Comparison of ENCODE assay signal across 1 cellular context in the genomic region with DNA sequence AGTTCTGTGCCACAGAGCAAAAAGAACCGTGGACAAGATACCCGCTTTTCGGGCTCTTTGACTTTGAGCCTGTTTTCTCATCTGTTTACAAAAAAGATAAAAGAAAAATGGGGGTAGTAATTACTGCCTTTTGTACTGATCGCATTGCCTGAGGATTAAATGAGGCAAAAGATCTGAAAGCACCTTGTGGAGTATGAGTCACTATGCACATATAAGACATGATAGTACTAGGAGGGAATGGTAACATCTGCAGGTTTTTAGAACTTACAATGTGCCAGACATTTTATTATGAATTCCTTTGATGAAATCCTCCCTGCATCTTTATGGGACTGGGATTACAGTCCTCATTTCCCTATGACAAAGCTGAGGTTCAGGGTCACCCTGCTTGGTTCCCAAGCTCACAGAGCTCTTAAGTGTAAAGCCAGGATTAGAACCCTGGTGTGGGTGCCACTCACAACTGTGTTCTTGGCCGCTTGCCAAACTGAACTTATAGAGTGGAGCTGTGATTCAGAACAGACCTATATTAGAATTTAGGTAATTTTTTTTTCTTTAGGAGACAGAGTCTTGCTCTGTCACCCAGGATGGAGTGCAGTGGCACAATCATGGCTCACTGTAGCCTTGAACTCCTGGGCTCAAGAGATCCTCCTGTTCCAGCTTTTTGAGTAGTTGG.
A peak's percentile ranks its signal among the peaks of the same experiment; 100 is the strongest.
TF ChIP-seq lines count a peak whose summit lies in the region.

No MANE protein-coding gene starts in this region.

TF ChIP-seq in HEK293, 187 proteins besides CTCF, POLR2A, EP300 and RAD21 (continued from another document and continues in another):
- TF ChIP-seq, protein P1, sequence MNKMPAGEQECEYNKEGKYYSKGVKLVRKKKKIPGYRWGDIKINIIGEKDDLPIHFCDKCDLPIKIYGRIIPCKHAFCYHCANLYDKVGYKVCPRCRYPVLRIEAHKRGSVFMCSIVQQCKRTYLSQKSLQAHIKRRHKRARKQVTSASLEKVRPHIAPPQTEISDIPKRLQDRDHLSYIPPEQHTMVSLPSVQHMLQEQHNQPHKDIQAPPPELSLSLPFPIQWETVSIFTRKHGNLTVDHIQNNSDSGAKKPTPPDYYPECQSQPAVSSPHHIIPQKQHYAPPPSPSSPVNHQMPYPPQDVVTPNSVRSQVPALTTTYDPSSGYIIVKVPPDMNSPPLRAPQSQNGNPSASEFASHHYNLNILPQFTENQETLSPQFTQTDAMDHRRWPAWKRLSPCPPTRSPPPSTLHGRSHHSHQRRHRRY (tag by site-specific recombination; IDR thresholded peaks at IDR 0.05) = no peak
- TF ChIP-seq, protein P2, sequence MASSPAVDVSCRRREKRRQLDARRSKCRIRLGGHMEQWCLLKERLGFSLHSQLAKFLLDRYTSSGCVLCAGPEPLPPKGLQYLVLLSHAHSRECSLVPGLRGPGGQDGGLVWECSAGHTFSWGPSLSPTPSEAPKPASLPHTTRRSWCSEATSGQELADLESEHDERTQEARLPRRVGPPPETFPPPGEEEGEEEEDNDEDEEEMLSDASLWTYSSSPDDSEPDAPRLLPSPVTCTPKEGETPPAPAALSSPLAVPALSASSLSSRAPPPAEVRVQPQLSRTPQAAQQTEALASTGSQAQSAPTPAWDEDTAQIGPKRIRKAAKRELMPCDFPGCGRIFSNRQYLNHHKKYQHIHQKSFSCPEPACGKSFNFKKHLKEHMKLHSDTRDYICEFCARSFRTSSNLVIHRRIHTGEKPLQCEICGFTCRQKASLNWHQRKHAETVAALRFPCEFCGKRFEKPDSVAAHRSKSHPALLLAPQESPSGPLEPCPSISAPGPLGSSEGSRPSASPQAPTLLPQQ (tag by site-specific recombination; IDR thresholded peaks at IDR 0.05) = no peak
- TF ChIP-seq, protein P3, sequence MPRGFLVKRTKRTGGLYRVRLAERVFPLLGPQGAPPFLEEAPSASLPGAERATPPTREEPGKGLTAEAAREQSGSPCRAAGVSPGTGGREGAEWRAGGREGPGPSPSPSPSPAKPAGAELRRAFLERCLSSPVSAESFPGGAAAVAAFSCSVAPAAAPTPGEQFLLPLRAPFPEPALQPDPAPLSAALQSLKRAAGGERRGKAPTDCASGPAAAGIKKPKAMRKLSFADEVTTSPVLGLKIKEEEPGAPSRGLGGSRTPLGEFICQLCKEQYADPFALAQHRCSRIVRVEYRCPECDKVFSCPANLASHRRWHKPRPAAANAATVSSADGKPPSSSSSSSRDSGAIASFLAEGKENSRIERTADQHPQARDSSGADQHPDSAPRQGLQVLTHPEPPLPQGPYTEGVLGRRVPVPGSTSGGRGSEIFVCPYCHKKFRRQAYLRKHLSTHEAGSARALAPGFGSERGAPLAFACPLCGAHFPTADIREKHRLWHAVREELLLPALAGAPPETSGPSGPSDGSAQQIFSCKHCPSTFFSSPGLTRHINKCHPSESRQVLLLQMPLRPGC (tag by site-specific recombination; IDR thresholded peaks at IDR 0.05) = no peak
- TF ChIP-seq, protein P4, sequence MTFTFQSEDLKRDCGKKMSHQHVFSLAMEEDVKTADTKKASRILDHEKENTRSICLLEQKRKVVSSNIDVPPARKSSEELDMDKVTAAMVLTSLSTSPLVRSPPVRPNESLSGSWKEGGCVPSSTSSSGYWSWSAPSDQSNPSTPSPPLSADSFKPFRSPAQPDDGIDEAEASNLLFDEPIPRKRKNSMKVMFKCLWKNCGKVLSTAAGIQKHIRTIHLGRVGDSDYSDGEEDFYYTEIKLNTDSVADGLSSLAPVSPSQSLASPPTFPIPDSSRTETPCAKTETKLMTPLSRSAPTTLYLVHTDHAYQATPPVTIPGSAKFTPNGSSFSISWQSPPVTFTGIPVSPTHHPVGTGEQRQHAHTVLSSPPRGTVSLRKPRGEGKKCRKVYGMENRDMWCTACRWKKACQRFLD (tag by site-specific recombination; IDR thresholded peaks at IDR 0.05) = no peak
- TF ChIP-seq, protein P5, sequence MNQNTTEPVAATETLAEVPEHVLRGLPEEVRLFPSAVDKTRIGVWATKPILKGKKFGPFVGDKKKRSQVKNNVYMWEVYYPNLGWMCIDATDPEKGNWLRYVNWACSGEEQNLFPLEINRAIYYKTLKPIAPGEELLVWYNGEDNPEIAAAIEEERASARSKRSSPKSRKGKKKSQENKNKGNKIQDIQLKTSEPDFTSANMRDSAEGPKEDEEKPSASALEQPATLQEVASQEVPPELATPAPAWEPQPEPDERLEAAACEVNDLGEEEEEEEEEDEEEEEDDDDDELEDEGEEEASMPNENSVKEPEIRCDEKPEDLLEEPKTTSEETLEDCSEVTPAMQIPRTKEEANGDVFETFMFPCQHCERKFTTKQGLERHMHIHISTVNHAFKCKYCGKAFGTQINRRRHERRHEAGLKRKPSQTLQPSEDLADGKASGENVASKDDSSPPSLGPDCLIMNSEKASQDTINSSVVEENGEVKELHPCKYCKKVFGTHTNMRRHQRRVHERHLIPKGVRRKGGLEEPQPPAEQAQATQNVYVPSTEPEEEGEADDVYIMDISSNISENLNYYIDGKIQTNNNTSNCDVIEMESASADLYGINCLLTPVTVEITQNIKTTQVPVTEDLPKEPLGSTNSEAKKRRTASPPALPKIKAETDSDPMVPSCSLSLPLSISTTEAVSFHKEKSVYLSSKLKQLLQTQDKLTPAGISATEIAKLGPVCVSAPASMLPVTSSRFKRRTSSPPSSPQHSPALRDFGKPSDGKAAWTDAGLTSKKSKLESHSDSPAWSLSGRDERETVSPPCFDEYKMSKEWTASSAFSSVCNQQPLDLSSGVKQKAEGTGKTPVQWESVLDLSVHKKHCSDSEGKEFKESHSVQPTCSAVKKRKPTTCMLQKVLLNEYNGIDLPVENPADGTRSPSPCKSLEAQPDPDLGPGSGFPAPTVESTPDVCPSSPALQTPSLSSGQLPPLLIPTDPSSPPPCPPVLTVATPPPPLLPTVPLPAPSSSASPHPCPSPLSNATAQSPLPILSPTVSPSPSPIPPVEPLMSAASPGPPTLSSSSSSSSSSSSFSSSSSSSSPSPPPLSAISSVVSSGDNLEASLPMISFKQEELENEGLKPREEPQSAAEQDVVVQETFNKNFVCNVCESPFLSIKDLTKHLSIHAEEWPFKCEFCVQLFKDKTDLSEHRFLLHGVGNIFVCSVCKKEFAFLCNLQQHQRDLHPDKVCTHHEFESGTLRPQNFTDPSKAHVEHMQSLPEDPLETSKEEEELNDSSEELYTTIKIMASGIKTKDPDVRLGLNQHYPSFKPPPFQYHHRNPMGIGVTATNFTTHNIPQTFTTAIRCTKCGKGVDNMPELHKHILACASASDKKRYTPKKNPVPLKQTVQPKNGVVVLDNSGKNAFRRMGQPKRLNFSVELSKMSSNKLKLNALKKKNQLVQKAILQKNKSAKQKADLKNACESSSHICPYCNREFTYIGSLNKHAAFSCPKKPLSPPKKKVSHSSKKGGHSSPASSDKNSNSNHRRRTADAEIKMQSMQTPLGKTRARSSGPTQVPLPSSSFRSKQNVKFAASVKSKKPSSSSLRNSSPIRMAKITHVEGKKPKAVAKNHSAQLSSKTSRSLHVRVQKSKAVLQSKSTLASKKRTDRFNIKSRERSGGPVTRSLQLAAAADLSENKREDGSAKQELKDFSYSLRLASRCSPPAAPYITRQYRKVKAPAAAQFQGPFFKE (tag by site-specific recombination; IDR thresholded peaks at IDR 0.05; ENCODE audit: borderline replicate concordance) = no peak
- TF ChIP-seq, protein P6, sequence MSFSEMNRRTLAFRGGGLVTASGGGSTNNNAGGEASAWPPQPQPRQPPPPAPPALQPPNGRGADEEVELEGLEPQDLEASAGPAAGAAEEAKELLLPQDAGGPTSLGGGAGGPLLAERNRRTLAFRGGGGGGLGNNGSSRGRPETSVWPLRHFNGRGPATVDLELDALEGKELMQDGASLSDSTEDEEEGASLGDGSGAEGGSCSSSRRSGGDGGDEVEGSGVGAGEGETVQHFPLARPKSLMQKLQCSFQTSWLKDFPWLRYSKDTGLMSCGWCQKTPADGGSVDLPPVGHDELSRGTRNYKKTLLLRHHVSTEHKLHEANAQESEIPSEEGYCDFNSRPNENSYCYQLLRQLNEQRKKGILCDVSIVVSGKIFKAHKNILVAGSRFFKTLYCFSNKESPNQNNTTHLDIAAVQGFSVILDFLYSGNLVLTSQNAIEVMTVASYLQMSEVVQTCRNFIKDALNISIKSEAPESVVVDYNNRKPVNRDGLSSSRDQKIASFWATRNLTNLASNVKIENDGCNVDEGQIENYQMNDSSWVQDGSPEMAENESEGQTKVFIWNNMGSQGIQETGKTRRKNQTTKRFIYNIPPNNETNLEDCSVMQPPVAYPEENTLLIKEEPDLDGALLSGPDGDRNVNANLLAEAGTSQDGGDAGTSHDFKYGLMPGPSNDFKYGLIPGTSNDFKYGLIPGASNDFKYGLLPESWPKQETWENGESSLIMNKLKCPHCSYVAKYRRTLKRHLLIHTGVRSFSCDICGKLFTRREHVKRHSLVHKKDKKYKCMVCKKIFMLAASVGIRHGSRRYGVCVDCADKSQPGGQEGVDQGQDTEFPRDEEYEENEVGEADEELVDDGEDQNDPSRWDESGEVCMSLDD (tag by site-specific recombination; IDR thresholded peaks at IDR 0.05) = no peak
- no peak for TF ChIP-seq ZNF664 (tag by site-specific recombination; IDR thresholded peaks at IDR 0.05)
- TF ChIP-seq, protein P7, sequence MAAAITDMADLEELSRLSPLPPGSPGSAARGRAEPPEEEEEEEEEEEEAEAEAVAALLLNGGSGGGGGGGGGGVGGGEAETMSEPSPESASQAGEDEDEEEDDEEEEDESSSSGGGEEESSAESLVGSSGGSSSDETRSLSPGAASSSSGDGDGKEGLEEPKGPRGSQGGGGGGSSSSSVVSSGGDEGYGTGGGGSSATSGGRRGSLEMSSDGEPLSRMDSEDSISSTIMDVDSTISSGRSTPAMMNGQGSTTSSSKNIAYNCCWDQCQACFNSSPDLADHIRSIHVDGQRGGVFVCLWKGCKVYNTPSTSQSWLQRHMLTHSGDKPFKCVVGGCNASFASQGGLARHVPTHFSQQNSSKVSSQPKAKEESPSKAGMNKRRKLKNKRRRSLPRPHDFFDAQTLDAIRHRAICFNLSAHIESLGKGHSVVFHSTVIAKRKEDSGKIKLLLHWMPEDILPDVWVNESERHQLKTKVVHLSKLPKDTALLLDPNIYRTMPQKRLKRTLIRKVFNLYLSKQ (tag by site-specific recombination; IDR thresholded peaks at IDR 0.05; ENCODE audit: borderline replicate concordance) = no peak
- TF ChIP-seq, protein P8, sequence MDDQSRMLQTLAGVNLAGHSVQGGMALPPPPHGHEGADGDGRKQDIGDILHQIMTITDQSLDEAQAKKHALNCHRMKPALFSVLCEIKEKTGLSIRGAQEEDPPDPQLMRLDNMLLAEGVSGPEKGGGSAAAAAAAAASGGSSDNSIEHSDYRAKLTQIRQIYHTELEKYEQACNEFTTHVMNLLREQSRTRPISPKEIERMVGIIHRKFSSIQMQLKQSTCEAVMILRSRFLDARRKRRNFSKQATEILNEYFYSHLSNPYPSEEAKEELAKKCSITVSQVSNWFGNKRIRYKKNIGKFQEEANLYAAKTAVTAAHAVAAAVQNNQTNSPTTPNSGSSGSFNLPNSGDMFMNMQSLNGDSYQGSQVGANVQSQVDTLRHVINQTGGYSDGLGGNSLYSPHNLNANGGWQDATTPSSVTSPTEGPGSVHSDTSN (CRISPR knock-in tag; IDR thresholded peaks at IDR 0.05) = no peak
- TF ChIP-seq, protein P9, sequence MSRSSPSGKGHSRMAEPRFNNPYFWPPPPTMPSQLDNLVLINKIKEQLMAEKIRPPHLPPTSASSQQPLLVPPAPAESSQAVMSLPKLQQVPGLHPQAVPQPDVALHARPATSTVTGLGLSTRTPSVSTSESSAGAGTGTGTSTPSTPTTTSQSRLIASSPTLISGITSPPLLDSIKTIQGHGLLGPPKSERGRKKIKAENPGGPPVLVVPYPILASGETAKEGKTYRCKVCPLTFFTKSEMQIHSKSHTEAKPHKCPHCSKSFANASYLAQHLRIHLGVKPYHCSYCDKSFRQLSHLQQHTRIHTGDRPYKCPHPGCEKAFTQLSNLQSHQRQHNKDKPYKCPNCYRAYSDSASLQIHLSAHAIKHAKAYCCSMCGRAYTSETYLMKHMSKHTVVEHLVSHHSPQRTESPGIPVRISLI (tag by site-specific recombination; IDR thresholded peaks at IDR 0.05) = peak; percentile 79
- TF ChIP-seq, protein P10, sequence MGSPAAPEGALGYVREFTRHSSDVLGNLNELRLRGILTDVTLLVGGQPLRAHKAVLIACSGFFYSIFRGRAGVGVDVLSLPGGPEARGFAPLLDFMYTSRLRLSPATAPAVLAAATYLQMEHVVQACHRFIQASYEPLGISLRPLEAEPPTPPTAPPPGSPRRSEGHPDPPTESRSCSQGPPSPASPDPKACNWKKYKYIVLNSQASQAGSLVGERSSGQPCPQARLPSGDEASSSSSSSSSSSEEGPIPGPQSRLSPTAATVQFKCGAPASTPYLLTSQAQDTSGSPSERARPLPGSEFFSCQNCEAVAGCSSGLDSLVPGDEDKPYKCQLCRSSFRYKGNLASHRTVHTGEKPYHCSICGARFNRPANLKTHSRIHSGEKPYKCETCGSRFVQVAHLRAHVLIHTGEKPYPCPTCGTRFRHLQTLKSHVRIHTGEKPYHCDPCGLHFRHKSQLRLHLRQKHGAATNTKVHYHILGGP (tag by site-specific recombination; IDR thresholded peaks at IDR 0.05) = no peak; the same call in 1 of the 2 replicates
- TF ChIP-seq ZNF324 (tag by site-specific recombination; IDR thresholded peaks at IDR 0.05) = no peak; the same call in 1 of the 2 replicates
- TF ChIP-seq, protein P11, sequence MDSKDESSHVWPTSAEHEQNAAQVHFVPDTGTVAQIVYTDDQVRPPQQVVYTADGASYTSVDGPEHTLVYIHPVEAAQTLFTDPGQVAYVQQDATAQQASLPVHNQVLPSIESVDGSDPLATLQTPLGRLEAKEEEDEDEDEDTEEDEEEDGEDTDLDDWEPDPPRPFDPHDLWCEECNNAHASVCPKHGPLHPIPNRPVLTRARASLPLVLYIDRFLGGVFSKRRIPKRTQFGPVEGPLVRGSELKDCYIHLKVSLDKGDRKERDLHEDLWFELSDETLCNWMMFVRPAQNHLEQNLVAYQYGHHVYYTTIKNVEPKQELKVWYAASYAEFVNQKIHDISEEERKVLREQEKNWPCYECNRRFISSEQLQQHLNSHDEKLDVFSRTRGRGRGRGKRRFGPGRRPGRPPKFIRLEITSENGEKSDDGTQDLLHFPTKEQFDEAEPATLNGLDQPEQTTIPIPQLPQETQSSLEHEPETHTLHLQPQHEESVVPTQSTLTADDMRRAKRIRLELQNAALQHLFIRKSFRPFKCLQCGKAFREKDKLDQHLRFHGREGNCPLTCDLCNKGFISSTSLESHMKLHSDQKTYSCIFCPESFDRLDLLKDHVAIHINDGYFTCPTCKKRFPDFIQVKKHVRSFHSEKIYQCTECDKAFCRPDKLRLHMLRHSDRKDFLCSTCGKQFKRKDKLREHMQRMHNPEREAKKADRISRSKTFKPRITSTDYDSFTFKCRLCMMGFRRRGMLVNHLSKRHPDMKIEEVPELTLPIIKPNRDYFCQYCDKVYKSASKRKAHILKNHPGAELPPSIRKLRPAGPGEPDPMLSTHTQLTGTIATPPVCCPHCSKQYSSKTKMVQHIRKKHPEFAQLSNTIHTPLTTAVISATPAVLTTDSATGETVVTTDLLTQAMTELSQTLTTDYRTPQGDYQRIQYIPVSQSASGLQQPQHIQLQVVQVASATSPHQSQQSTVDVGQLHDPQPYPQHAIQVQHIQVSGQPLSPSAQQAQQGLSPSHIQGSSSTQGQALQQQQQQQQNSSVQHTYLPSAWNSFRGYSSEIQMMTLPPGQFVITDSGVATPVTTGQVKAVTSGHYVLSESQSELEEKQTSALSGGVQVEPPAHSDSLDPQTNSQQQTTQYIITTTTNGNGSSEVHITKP (tag by site-specific recombination; IDR thresholded peaks at IDR 0.05) = peak; percentile 28; the same call in 1 of the 2 replicates
- no peak for TF ChIP-seq ZNF223 (tag by site-specific recombination; IDR thresholded peaks at IDR 0.05)
- TF ChIP-seq ZNF48 (tag by site-specific recombination; IDR thresholded peaks at IDR 0.05) = no peak
- peak; percentile 82 for TF ChIP-seq ZNF112 (tag by site-specific recombination; IDR thresholded peaks at IDR 0.05)
